ENCODE assay signal across 8 cellular contexts in genomic region chr15:70853855-70854668, GRCh38. TPM values are rescaled to one million over a fixed set of nuclear protein-coding genes. Genes with fewer than 3 reads are reported as not detected.
DNase-seq lines count a peak whose midpoint lies in the region; ATAC-seq, FAIRE-seq and TF ChIP-seq lines count a peak whose summit lies in the region.

TSS of gene LARP6 (minus strand) at chr15:70854157. CDS start at chr15:70854088, 69 bp downstream.

- no peaks in the 10 kb centered on the region for H3K9me3 Mint-ChIP-seq in astrocyte (ENCODE audit: unreplicated experiment)

- H3K36me3 ChIP-seq in astrocyte (ENCODE audit: insufficient read depth, low read length), result peaks cover 16% of the 10 kb centered on the region
- no peaks in the 10 kb centered on the region for H3K36me3 ChIP-seq in psoas muscle (ENCODE audit: insufficient read depth in 1 of 2, low read depth in 1 of 2)

- H3K4me3 ChIP-seq in astrocyte (ENCODE audit: insufficient read depth, low read depth, low read length), result peak within 1 kb of the TSS; percentile 91
- peak within 1 kb of the TSS; percentile 81 for H3K4me3 ChIP-seq in psoas muscle

- peaks cover 23% of the 10 kb centered on the region for H4K20me1 ChIP-seq in astrocyte (ENCODE audit: insufficient read depth, low read length)

- no peaks in the 10 kb centered on the region for H3K27me3 ChIP-seq in astrocyte (ENCODE audit: insufficient read depth, low read length)
- peaks cover 0 to 4% (median 0%) of the 10 kb centered on the region in 3 donors for H3K27me3 ChIP-seq in psoas muscle (ENCODE audit: insufficient read depth in 3 of 3, low read length in 2 of 3)

- peak within 1 kb of the TSS; percentile 98 for H3K9ac ChIP-seq in astrocyte (ENCODE audit: low read length)

- H3K36me3 Mint-ChIP-seq in astrocyte (ENCODE audit: low read depth, unreplicated experiment), result peaks cover 18% of the 10 kb centered on the region

- peaks cover 51% of the 10 kb centered on the region for H3K4me1 ChIP-seq in astrocyte (ENCODE audit: insufficient read depth, low read length)
- no peaks in the 10 kb centered on the region for H3K4me1 ChIP-seq in psoas muscle

- intact Hi-C loops in psoas muscle (cut with DNase I), result no loop called here

- peak within 1 kb of the TSS; percentile 96 for H3K4me3 Mint-ChIP-seq in astrocyte (ENCODE audit: unreplicated experiment)

- ATAC-seq in psoas muscle, result peak; percentile 74 to 80 (median 78)
- no peak for ATAC-seq in HG02610 (IDR thresholded peaks at IDR 0.05; ENCODE audit: unreplicated experiment)

- H3K27me3 Mint-ChIP-seq in astrocyte (ENCODE audit: low read depth, unreplicated experiment), result no peaks in the 10 kb centered on the region

- peak within 1 kb of the TSS; percentile 80 for H2AFZ ChIP-seq in astrocyte (ENCODE audit: low read depth, low read length)

- H3K27ac Mint-ChIP-seq in astrocyte (ENCODE audit: unreplicated experiment), result peak within 1 kb of the TSS; percentile 99

- H3K9me3 ChIP-seq in astrocyte (ENCODE audit: insufficient read depth, low read depth, low read length) (no peaks in the 10 kb centered on the region), psoas muscle (no peaks in the 10 kb centered on the region)

- DNase-seq in NCI-H1436 (lab: John Stamatoyannopoulos, UW) (peak; percentile 66), NCI-H1436 treated with DMSO at 0.1 percent for 48 hours (lab: John Stamatoyannopoulos, UW) (no peak), NCI-H510A (lab: John Stamatoyannopoulos, UW) (peak; percentile 15), astrocyte (ENCODE audit: low read depth) (no peak), hepatic stellate cell (ENCODE audit: low spot score) (peak; percentile 69), psoas muscle (peak; percentile 68 to 81), NCI-H2029 treated with DMSO at 0.1 percent for 48 hours (lab: John Stamatoyannopoulos, UW) (no peak)

- H3K4me2 ChIP-seq in astrocyte (ENCODE audit: low read length), result peak within 1 kb of the TSS; percentile 99

- no peak for FAIRE-seq in astrocyte (lab: Jason Lieb, UNC)

- H3K79me2 ChIP-seq in astrocyte (ENCODE audit: insufficient read depth, low read length), result peaks cover 44% of the 10 kb centered on the region

- H3K4me1 Mint-ChIP-seq in astrocyte (ENCODE audit: low read depth, unreplicated experiment), result peaks cover 38% of the 10 kb centered on the region

- 1 to 2% (median 1%) methylated on average over 44 to 94 of the region's 94 CpGs for WGBS in psoas muscle, 3 donors

- H3K27ac ChIP-seq in astrocyte (ENCODE audit: low read depth, low read length), result peak within 1 kb of the TSS; percentile 96
- peak within 1 kb of the TSS; percentile 81 for H3K27ac ChIP-seq in psoas muscle

- TF ChIP-seq CTCF in astrocyte (IDR thresholded peaks at IDR 0.05; ENCODE audit: insufficient read depth, low read depth, low read length), result no peak
- no peak for TF ChIP-seq CTCF in psoas muscle (IDR thresholded peaks at IDR 0.05)

RNA-seq across cellular contexts. Expression of gene LARP6, which starts in this region (rescaled TPM):
- total RNA-seq in astrocyte (61.5 and 75.2 TPM in 2 replicates), psoas muscle (10 to 100 TPM in 2 of 4 donors, 1 to 10 TPM in 2; 6.4 to 18.9 (median 9.5) TPM)
- 1 to 10 TPM; 2.9 to 5.2 (median 4.3) TPM for polyA plus RNA-seq in psoas muscle

Comparison
In these comparisons a context has a peak if more than half of its experiments do, and no peak if none do; other contexts are left out.
1. DNase-seq: peak in NCI-H1436 (single experiment), NCI-H510A (single experiment), hepatic stellate cell (single experiment) and psoas muscle (2 of 2); none in NCI-H1436 treated with DMSO at 0.1 percent for 48 hours (single experiment), astrocyte (single experiment) and NCI-H2029 treated with DMSO at 0.1 percent for 48 hours (single experiment).